ENCODE assay signal across 13 cellular contexts in the genomic region with DNA sequence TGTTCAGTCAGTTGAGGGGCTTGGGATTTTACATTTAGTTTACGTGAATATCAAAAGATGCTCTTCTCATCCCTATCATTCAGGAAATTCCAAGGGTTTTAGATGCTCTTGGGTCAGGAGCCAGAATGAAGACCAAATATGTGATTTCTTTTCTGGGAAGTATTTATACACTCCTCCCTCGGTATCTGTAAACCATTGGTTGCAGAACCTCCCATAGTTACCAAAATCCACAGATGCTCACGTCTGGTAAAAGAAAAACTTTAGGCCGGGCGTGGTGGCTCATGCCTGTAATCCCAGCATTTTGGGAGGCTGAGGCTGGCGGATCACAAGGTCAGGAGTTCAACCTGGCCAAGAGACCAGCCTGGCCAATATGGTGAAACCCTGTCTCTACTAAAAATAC.
DNase-seq lines count a peak whose midpoint lies in the region; ATAC-seq and TF ChIP-seq lines count a peak whose summit lies in the region.
"Had no signal": no experiment of that assay in that cellular context is flagged by ENCODE, and none has a peak within 500 bp of the region (broad histone marks: within the 10 kb centered on the region; RNA-seq: fewer than 3 reads in every experiment).

No MANE protein-coding gene starts in this region.

- H3K36me3 ChIP-seq in body of pancreas (replicated peaks in 1 of 2; ENCODE audit: insufficient read depth in 1 of 2, low read depth in 2 of 2) (no peaks in the 10 kb centered on the region), sigmoid colon (no peaks in the 10 kb centered on the region)
- H3K36me3 ChIP-seq: HAP-1, WERI-Rb-1 had no signal

- no peak overlapping the region for H3K4me3 Mint-ChIP-seq in activated CD8-positive, alpha-beta T cell treated with anti-CD3 and anti-CD28 coated beads for 36 hours
- H3K4me3 Mint-ChIP-seq: activated T-cell treated with anti-CD3 and anti-CD28 coated beads, Interleukin-2, amount 50 U/mL, for 24 hours had no signal

- peak; percentile 61 for DNase-seq in AG08396 (ENCODE audit: low spot score)
- DNase-seq in body of pancreas = no peak
- no peak for DNase-seq in right cardiac atrium
- DNase-seq in sigmoid colon = peak; percentile 78
- DNase-seq in DMS153 treated with DMSO at 0.1 percent for 48 hours (lab: John Stamatoyannopoulos, UW; ENCODE audit: unreplicated experiment) = no peak
- DNase-seq in activated CD8-positive, alpha-beta T cell treated with anti-CD3 and anti-CD28 coated beads for 36 hours = no peak
- no peak for DNase-seq in GM10266 (ENCODE audit: extremely low spot score)
- DNase-seq: activated T-cell treated with anti-CD3 and anti-CD28 coated beads, Interleukin-2, amount 50 U/mL, for 24 hours; DMS79; NCI-H1436 treated with DMSO at 0.1 percent for 48 hours; WERI-Rb-1 had no signal

- POLR2A ChIA-PET in activated CD8-positive, alpha-beta T cell treated with anti-CD3 and anti-CD28 coated beads for 36 hours (lab: Charles Lee) = no interaction called here

- H3K4me3 ChIP-seq in body of pancreas = no peak overlapping the region
- no peak overlapping the region for H3K4me3 ChIP-seq in right cardiac atrium (ENCODE audit: low read length)
- H3K4me3 ChIP-seq in sigmoid colon = no peak overlapping the region
- H3K4me3 ChIP-seq: HAP-1 had no signal

- peaks cover 0 to under 1% (median 0%) of the 10 kb centered on the region in 3 donors for H3K9me3 ChIP-seq in body of pancreas
- H3K9me3 ChIP-seq in right cardiac atrium (ENCODE audit: control insufficient read depth, low read length) = peaks cover 4% of the 10 kb centered on the region
- H3K9me3 ChIP-seq in sigmoid colon = peaks cover 0 to 5% (median 0%) of the 10 kb centered on the region in 4 donors

- peaks cover 5% of the 10 kb centered on the region for H3K9me3 Mint-ChIP-seq in activated CD8-positive, alpha-beta T cell treated with anti-CD3 and anti-CD28 coated beads for 36 hours

- TF ChIP-seq CTCF in body of pancreas (IDR thresholded peaks at IDR 0.05) (no peak), sigmoid colon (IDR thresholded peaks at IDR 0.05) (no peak), GM10266 (IDR thresholded peaks at IDR 0.05; ENCODE audit: control insufficient read depth, insufficient read depth, low read depth, missing control alignments) (no peak)
- TF ChIP-seq CTCF in activated CD8-positive, alpha-beta T cell treated with anti-CD3 and anti-CD28 coated beads for 36 hours (IDR thresholded peaks at IDR 0.05) = no peak

- H3K27me3 Mint-ChIP-seq in activated CD8-positive, alpha-beta T cell treated with anti-CD3 and anti-CD28 coated beads for 36 hours = peaks cover 12% of the 10 kb centered on the region

- ATAC-seq in body of pancreas (peak; percentile 54), right cardiac atrium (peak in 1 of 2 donors; percentile 52), GM21367 (IDR thresholded peaks at IDR 0.05; ENCODE audit: unreplicated experiment) (no peak)
- ATAC-seq in activated CD8-positive, alpha-beta T cell treated with anti-CD3 and anti-CD28 coated beads for 36 hours = no peak

- H3K27ac ChIP-seq in body of pancreas (peak overlapping the region in 3 of 4 donors; percentile 8 to 57 (median 52)), right cardiac atrium (ENCODE audit: low read length) (peak overlapping the region; percentile 45), sigmoid colon (peak overlapping the region; percentile 39 to 73 (median 60))
- H3K27ac ChIP-seq: WERI-Rb-1 had no signal

- H3K4me1 ChIP-seq in body of pancreas (peaks cover 7% of the 10 kb centered on the region), right cardiac atrium (ENCODE audit: control insufficient read depth, insufficient read depth, low read length) (no peaks in the 10 kb centered on the region), sigmoid colon (no peaks in the 10 kb centered on the region)
- H3K4me1 ChIP-seq: HAP-1 had no signal

- H3K36me3 Mint-ChIP-seq in activated CD8-positive, alpha-beta T cell treated with anti-CD3 and anti-CD28 coated beads for 36 hours (ENCODE audit: low read depth) = peaks cover 1% of the 10 kb centered on the region

- no peaks in the 10 kb centered on the region for H3K4me1 Mint-ChIP-seq in activated CD8-positive, alpha-beta T cell treated with anti-CD3 and anti-CD28 coated beads for 36 hours (ENCODE audit: low read depth)

- TF ChIP-seq EP300 in sigmoid colon (IDR thresholded peaks at IDR 0.05) = no peak

- 75 to 79% methylated on average over 6 of the region's 6 CpGs for WGBS in body of pancreas, 2 donors
- 58% methylated on average over 6 of the region's 6 CpGs for WGBS in right cardiac atrium
- WGBS in sigmoid colon, 2 donors = 71 to 75% methylated on average over 6 of the region's 6 CpGs

- CTCF ChIA-PET in activated CD8-positive, alpha-beta T cell treated with anti-CD3 and anti-CD28 coated beads for 36 hours (lab: Charles Lee) = interaction anchor here (2.2 kb wide), 1 partner anchor 94 kb away, joined by 6 read pairs; no protein-coding TSS in a partner anchor

- H3K27ac Mint-ChIP-seq in activated CD8-positive, alpha-beta T cell treated with anti-CD3 and anti-CD28 coated beads for 36 hours = no peak overlapping the region
- H3K27ac Mint-ChIP-seq: activated T-cell treated with anti-CD3 and anti-CD28 coated beads, Interleukin-2, amount 50 U/mL, for 24 hours had no signal

- no peaks in the 10 kb centered on the region for H3K27me3 ChIP-seq in body of pancreas
- no peaks in the 10 kb centered on the region for H3K27me3 ChIP-seq in right cardiac atrium (ENCODE audit: control insufficient read depth, insufficient read depth)
- no peaks in the 10 kb centered on the region for H3K27me3 ChIP-seq in sigmoid colon

- intact Hi-C loops in body of pancreas (cut with DNase I) = no loop called here
- intact Hi-C loops in right cardiac atrium (cut with DNase I) = no loop called here
- intact Hi-C loops in sigmoid colon (cut with DNase I) = no loop called here
- intact Hi-C loops in activated CD8-positive, alpha-beta T cell treated with anti-CD3 and anti-CD28 coated beads for 36 hours (cut with micrococcal nuclease) = no loop called here

- TF ChIP-seq POLR2A in body of pancreas (IDR thresholded peaks at IDR 0.05) (no peak), sigmoid colon (IDR thresholded peaks at IDR 0.05) (no peak)

Comparison
In these comparisons a context has a peak if more than half of its experiments do, and no peak if none do; other contexts are left out.
1. DNase-seq: peak in AG08396 (single experiment) and sigmoid colon (single experiment); none in body of pancreas (0 of 4), right cardiac atrium (0 of 3), DMS153 treated with DMSO at 0.1 percent for 48 hours (single experiment), activated CD8-positive, alpha-beta T cell treated with anti-CD3 and anti-CD28 coated beads for 36 hours (single experiment) and GM10266 (single experiment).
2. Peak in every context shown above with its lines, with median percentiles within 50 percentile points of each other: H3K27ac ChIP-seq.